ENCODE assay signal across 1 cellular context in genomic region chr11:23359297-23359696, GRCh38.
TF ChIP-seq lines count a peak whose summit lies in the region.

No MANE protein-coding gene starts in this region.

TF ChIP-seq in GM12878, 131 proteins besides CTCF, POLR2A, EP300 and RAD21 (continued from another document):
- TF ChIP-seq ZBTB11 (CRISPR knock-in tag; IDR thresholded peaks at IDR 0.05) (no peak), SIN3A (IDR thresholded peaks at IDR 0.05; ENCODE audit: low read depth, low read length) (no peak), CBFB (IDR thresholded peaks at IDR 0.05; ENCODE audit: low read depth) (no peak), DPF2 (IDR thresholded peaks at IDR 0.05) (no peak), MTA2 (IDR thresholded peaks at IDR 0.05; ENCODE audit: low read depth) (no peak), SMARCA5 (IDR thresholded peaks at IDR 0.05) (no peak)
- TF ChIP-seq, protein P1, sequence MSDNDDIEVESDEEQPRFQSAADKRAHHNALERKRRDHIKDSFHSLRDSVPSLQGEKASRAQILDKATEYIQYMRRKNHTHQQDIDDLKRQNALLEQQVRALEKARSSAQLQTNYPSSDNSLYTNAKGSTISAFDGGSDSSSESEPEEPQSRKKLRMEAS (IDR thresholded peaks at IDR 0.05; ENCODE audit: low read depth, low read length) = no peak
